In genomic region chr6:43277643-43278523, GRCh38 we compare ENCODE assay signal across 15 cellular contexts. TPM values are rescaled to one million over a fixed set of nuclear protein-coding genes. Genes with fewer than 3 reads are reported as not detected.
DNase-seq lines count a peak whose midpoint lies in the region; ATAC-seq and TF ChIP-seq lines count a peak whose summit lies in the region.
"Had no signal": no experiment of that assay in that cellular context is flagged by ENCODE, and none has a peak within 500 bp of the region (broad histone marks: within the 10 kb centered on the region; RNA-seq: fewer than 3 reads in every experiment).

No MANE protein-coding gene starts in this region.

- H3K27ac ChIP-seq in endodermal cell (ENCODE audit: low read depth, low read length), result peak overlapping the region; percentile 46
- H3K27ac ChIP-seq in stomach, result no peak overlapping the region
- H3K27ac ChIP-seq: PC-9, thyroid gland had no signal

- H3K36me3 ChIP-seq in endodermal cell (ENCODE audit: control insufficient read depth, insufficient read depth, low read length) (no peaks in the 10 kb centered on the region), stomach (no peaks in the 10 kb centered on the region)
- H3K36me3 ChIP-seq: thyroid gland had no signal

- no peak overlapping the region for H3K9ac ChIP-seq in endodermal cell (ENCODE audit: extremely low read depth, low read length, poor library complexity, severe bottlenecking)

- TF ChIP-seq POLR2A in stomach (IDR thresholded peaks at IDR 0.05), result no peak

- no peak for ATAC-seq in HG02759 (IDR thresholded peaks at IDR 0.05; ENCODE audit: unreplicated experiment)

- H3K27ac Mint-ChIP-seq in endodermal cell (no peak overlapping the region), neural crest cell (ENCODE audit: unreplicated experiment) (no peak overlapping the region)
- H3K27ac Mint-ChIP-seq: activated T-cell treated with anti-CD3 and anti-CD28 coated beads, Interleukin-2, amount 50 U/mL, for 72 hours; memory B cell had no signal

- H3K36me3 Mint-ChIP-seq in endodermal cell (ENCODE audit: low read depth) (no peaks in the 10 kb centered on the region), neural crest cell (ENCODE audit: low read depth) (no peaks in the 10 kb centered on the region)

- H3K27me3 Mint-ChIP-seq in endodermal cell (ENCODE audit: insufficient read depth) (peaks cover 49% of the 10 kb centered on the region), neural crest cell (ENCODE audit: low read depth) (peaks cover 40% of the 10 kb centered on the region)

- peaks cover 32% of the 10 kb centered on the region for H3K4me1 Mint-ChIP-seq in endodermal cell
- H3K4me1 Mint-ChIP-seq in neural crest cell, result peaks cover 22% of the 10 kb centered on the region

- H3K4me3 Mint-ChIP-seq in endodermal cell, result no peak overlapping the region
- H3K4me3 Mint-ChIP-seq in neural crest cell, result peak overlapping the region; percentile 57
- H3K4me3 Mint-ChIP-seq: memory B cell had no signal

- intact Hi-C loops in stomach (cut with DNase I; ENCODE audit: low total_unique reads), result loop anchor here (10.0 kb wide), 1 partner anchor 57 kb away; no protein-coding TSS in a partner anchor

- TF ChIP-seq CTCF in endodermal cell (conservative IDR thresholded peaks at IDR 0.05) (no peak), neural crest cell (conservative IDR thresholded peaks at IDR 0.05) (no peak), stomach (IDR thresholded peaks at IDR 0.05) (no peak)

- peak; percentile 49 for DNase-seq in EL
- DNase-seq in NCI-H226, result peak; percentile 20
- no peak for DNase-seq in endodermal cell
- no peak for DNase-seq in neural crest cell (ENCODE audit: low read depth, low spot score)
- DNase-seq in stomach, result no peak
- no peak for DNase-seq in HCEC 1CT
- no peak for DNase-seq in globus pallidus (ENCODE audit: low spot score)
- DNase-seq: activated T-cell treated with anti-CD3 and anti-CD28 coated beads, Interleukin-2, amount 50 U/mL, for 72 hours; anterior cingulate cortex; PC-9; T-helper 1 cell; thyroid gland had no signal

- H3K4me1 ChIP-seq in endodermal cell (ENCODE audit: control insufficient read depth, insufficient read depth, low read length) (peaks cover 12% of the 10 kb centered on the region), stomach (peaks cover 16 to 29% (median 20%) of the 10 kb centered on the region in 4 donors)

- H3K27me3 ChIP-seq in endodermal cell (ENCODE audit: control insufficient read depth, insufficient read depth, low read length, poor library complexity, severe bottlenecking) (peaks cover 37% of the 10 kb centered on the region), stomach (peaks cover 0 to 67% (median 15%) of the 10 kb centered on the region in 3 donors)
- H3K27me3 ChIP-seq: thyroid gland had no signal

- H3K9me3 Mint-ChIP-seq in endodermal cell (no peaks in the 10 kb centered on the region), neural crest cell (no peaks in the 10 kb centered on the region)
- H3K9me3 Mint-ChIP-seq: activated T-cell treated with anti-CD3 and anti-CD28 coated beads, Interleukin-2, amount 50 U/mL, for 72 hours; memory B cell had no signal

- no peaks in the 10 kb centered on the region for H3K9me3 ChIP-seq in endodermal cell (ENCODE audit: control insufficient read depth, low read length)
- H3K9me3 ChIP-seq in stomach, result no peaks in the 10 kb centered on the region
- H3K9me3 ChIP-seq: thyroid gland had no signal

- WGBS in endodermal cell (ENCODE audit: insufficient coverage in 1 of 2, insufficient read length in 1 of 2), 2 experiments, result 63 to 87% methylated on average over 4 to 13 of the region's 13 CpGs
- 59 to 65% (median 64%) methylated on average over 12 to 13 of the region's 13 CpGs for WGBS in stomach, 5 donors

- no peak for TF ChIP-seq EP300 in stomach (IDR thresholded peaks at IDR 0.05)

- H3K4me3 ChIP-seq in endodermal cell (ENCODE audit: low read length) (no peak overlapping the region), stomach (no peak overlapping the region)
- H3K4me3 ChIP-seq: PC-9, thyroid gland had no signal

RNA-seq across cellular contexts. Expression of gene SLC22A7, which starts 20.2 kb away (rescaled TPM):
- total RNA-seq in endodermal cell (not detected), neural crest cell (0.37 TPM in 1 of 2 replicates, not detected in the other), stomach (not detected)
- not detected for polyA plus RNA-seq in endodermal cell (2013, experiment 1 of 2)
- polyA plus RNA-seq in endodermal cell (2013, experiment 2 of 2), result not detected
- not detected for polyA plus RNA-seq in stomach
- total RNA-seq: activated T-cell treated with anti-CD3 and anti-CD28 coated beads, Interleukin-2, amount 50 U/mL, for 72 hours; fibroblast of villous mesenchyme; PC-9; thyroid gland had no signal

RNA-seq across cellular contexts. Expression of gene CRIP3, which starts 30.7 kb away (rescaled TPM):
- total RNA-seq in endodermal cell (10 to 100 TPM; 13.4 to 19.3 TPM), neural crest cell (2.0 and 2.6 TPM in 2 replicates), stomach (under 1 TPM in 1 of 5 donors, not detected in 4; 0.92 TPM)
- polyA plus RNA-seq in endodermal cell (2013, experiment 1 of 2), result 8.9 TPM
- polyA plus RNA-seq in endodermal cell (2013, experiment 2 of 2), result 8.4 TPM
- 1 to 10 TPM in 1 of 3 donors, under 1 TPM in 1, not detected in 1; 0.37 to 1.6 TPM for polyA plus RNA-seq in stomach
- total RNA-seq: fibroblast of villous mesenchyme had no signal

RNA-seq across cellular contexts. Expression of gene TTBK1, which starts 34.6 kb away (rescaled TPM):
- total RNA-seq in endodermal cell (under 1 TPM; 0.62 TPM), neural crest cell (5.1 and 5.4 TPM in 2 replicates), stomach (under 1 TPM in 2 of 5 donors, not detected in 3; 0.14 to 0.37 TPM)
- polyA plus RNA-seq in endodermal cell (2013, experiment 1 of 2), result 2.1 TPM
- 1.6 TPM for polyA plus RNA-seq in endodermal cell (2013, experiment 2 of 2)
- under 1 TPM; 0.05 to 0.15 (median 0.12) TPM for polyA plus RNA-seq in stomach
- total RNA-seq: fibroblast of villous mesenchyme had no signal

RNA-seq across cellular contexts. Expression of gene DNPH1, which starts 48.6 kb away (rescaled TPM):
- total RNA-seq in endodermal cell (10 to 100 TPM; 48.2 to 66.5 TPM), neural crest cell (50.3 and 55.1 TPM in 2 replicates), stomach (100 to 1,000 TPM in 1 of 5 donors, 10 to 100 TPM in 3, not detected in 1; 42.9 to 136 (median 66.5) TPM)
- polyA plus RNA-seq in endodermal cell (2013, experiment 1 of 2), result 64.4 TPM
- polyA plus RNA-seq in endodermal cell (2013, experiment 2 of 2), result 61.0 TPM
- 100 to 1,000 TPM; 109 to 158 (median 113) TPM for polyA plus RNA-seq in stomach

Comparison
In these comparisons a context has a peak if more than half of its experiments do, and no peak if none do; other contexts are left out.
1. DNase-seq: peak in EL (single experiment) and NCI-H226 (single experiment); none in endodermal cell (single experiment), neural crest cell (single experiment), stomach (single experiment), HCEC 1CT (single experiment) and globus pallidus (single experiment).